8 cellular contexts compared by ENCODE assay signal in genomic region chr4:103934178-103934789, GRCh38.
A peak's percentile ranks its signal among the peaks of the same experiment; 100 is the strongest.
DNase-seq lines count a peak whose midpoint lies in the region; ATAC-seq, FAIRE-seq and TF ChIP-seq lines count a peak whose summit lies in the region.

No MANE protein-coding gene starts in this region.

- H3K9ac ChIP-seq in keratinocyte (ENCODE audit: control insufficient read depth, extremely low read depth, insufficient read depth, low read length): no peak overlapping the region

- H3K4me3 Mint-ChIP-seq in Caco-2 (ENCODE audit: unreplicated experiment): no peak overlapping the region

- H3K4me1 ChIP-seq in Caco-2 (no peaks in the 10 kb centered on the region), keratinocyte (ENCODE audit: control insufficient read depth, extremely low read depth, insufficient read depth, low read length) (no peaks in the 10 kb centered on the region)

- DNase-seq in Caco-2 (peak in 1 of 2 experiments; percentile 34), NCI-H2107 (lab: John Stamatoyannopoulos, UW) (peak; percentile 1), amniotic stem cell (lab: John Stamatoyannopoulos, UW) (peak; percentile 29), keratinocyte (ENCODE audit: low read depth, low spot score) (no peak), Right ventricle myocardium superior (no peak)
- DNase-seq in effector CD8-positive, alpha-beta T cell (lab: John Stamatoyannopoulos, UW): no peak

- CTCF ChIA-PET in Caco-2 (lab: Charles Lee): no interaction called here

- no peak overlapping the region for H3K27ac ChIP-seq in keratinocyte (ENCODE audit: control insufficient read depth, insufficient read depth, low read length)

- ATAC-seq in GM18861 (IDR thresholded peaks at IDR 0.05; ENCODE audit: unreplicated experiment) (peak; percentile 71), HG02970 (IDR thresholded peaks at IDR 0.05; ENCODE audit: low FRiP score, unreplicated experiment) (peak; percentile 80), Right ventricle myocardium superior (ENCODE audit: poor library complexity) (no peak)

- dilution Hi-C loops in keratinocyte (cut with MboI; ENCODE audit: extremely low pct_ligation_motif_present, low sequenced_read_pairs): no loop called here

- no peak overlapping the region for H3K4me2 ChIP-seq in keratinocyte (ENCODE audit: control insufficient read depth, extremely low read depth, insufficient read depth, low read depth, low read length)

- no TSS peak for BruUV-seq in Caco-2 (replicated peaks; lab: Mats Ljungman, UMichigan)

- H3K9me3 ChIP-seq in Caco-2: no peaks in the 10 kb centered on the region
- H3K9me3 ChIP-seq in keratinocyte (ENCODE audit: control insufficient read depth, low read depth, low read length): no peaks in the 10 kb centered on the region

- H4K20me1 ChIP-seq in keratinocyte (ENCODE audit: control insufficient read depth, extremely low read depth, insufficient read depth, low read length): no peaks in the 10 kb centered on the region

- H3K27ac Mint-ChIP-seq in Caco-2 (ENCODE audit: unreplicated experiment): no peak overlapping the region

- FAIRE-seq in keratinocyte (lab: Jason Lieb, UNC): no peak

- no peaks in the 10 kb centered on the region for H3K79me2 ChIP-seq in keratinocyte (ENCODE audit: control insufficient read depth, insufficient read depth, low read length)

- no peaks in the 10 kb centered on the region for H3K36me3 Mint-ChIP-seq in Caco-2 (ENCODE audit: insufficient read depth, unreplicated experiment)

- TF ChIP-seq CTCF in Caco-2 (IDR thresholded peaks at IDR 0.05; ENCODE audit: insufficient read depth in 1 of 2, low read depth in 1 of 2, low read length in 1 of 2, severe bottlenecking in 1 of 2, unreplicated experiment in 1 of 2) (peak; percentile 62 to 66), keratinocyte (optimal IDR thresholded peaks at IDR 0.05 in 1 of 3, IDR thresholded peaks at IDR 0.05 in 1 of 3, conservative IDR thresholded peaks at IDR 0.05 in 1 of 3; ENCODE audit: extremely low read depth in 1 of 3, insufficient read depth in 2 of 3, low read length in 3 of 3) (peak in 2 of 3 experiments; percentile 37 to 46)

- no peaks in the 10 kb centered on the region for H3K27me3 Mint-ChIP-seq in Caco-2 (ENCODE audit: insufficient read depth, unreplicated experiment)

- no peaks in the 10 kb centered on the region for H3K9me1 ChIP-seq in keratinocyte (ENCODE audit: control insufficient read depth, extremely low read depth, insufficient read depth, low read length)

- H3K4me1 Mint-ChIP-seq in Caco-2 (ENCODE audit: low read depth, unreplicated experiment): no peaks in the 10 kb centered on the region

- intact Hi-C loops in Caco-2 (cut with micrococcal nuclease; ENCODE audit: unreplicated experiment): loop anchor here (2.0 to 10.0 kb wide), 3 partner anchors 132 to 839 kb away; partner anchors contain the start of gene BDH2
- intact Hi-C loops in Right ventricle myocardium superior (cut with DNase I): no loop called here

- H2AFZ ChIP-seq in keratinocyte (ENCODE audit: control insufficient read depth, low read length): no peak overlapping the region

- H3K36me3 ChIP-seq in Caco-2 (ENCODE audit: control insufficient read depth, insufficient read depth, low read length) (no peaks in the 10 kb centered on the region), keratinocyte (ENCODE audit: control insufficient read depth in 2 of 2, extremely low read depth in 1 of 2, insufficient read depth in 2 of 2, low read length in 2 of 2) (no peaks in the 10 kb centered on the region)

- H3K27me3 ChIP-seq in Caco-2 (replicated peaks; ENCODE audit: control insufficient read depth, insufficient read depth, low read length): no peaks in the 10 kb centered on the region
- no peaks in the 10 kb centered on the region for H3K27me3 ChIP-seq in keratinocyte (ENCODE audit: control insufficient read depth, extremely low read depth, insufficient read depth, low read length)

- POLR2A ChIA-PET in Caco-2 (lab: Charles Lee): no interaction called here

- H3K9me3 Mint-ChIP-seq in Caco-2 (ENCODE audit: unreplicated experiment): peaks cover 10% of the 10 kb centered on the region

- H3K4me3 ChIP-seq in Caco-2 (ENCODE audit: low read depth, low read length) (no peak overlapping the region), keratinocyte (ENCODE audit: control insufficient read depth in 2 of 3, extremely low read depth in 1 of 3, insufficient read depth in 2 of 3, low read depth in 1 of 3, low read length in 3 of 3) (no peak overlapping the region)

Comparison
In these comparisons a context has a peak if more than half of its experiments do, and no peak if none do; other contexts are left out.
1. DNase-seq: peak in NCI-H2107 (single experiment) and amniotic stem cell (single experiment); none in keratinocyte (single experiment), effector CD8-positive, alpha-beta T cell (single experiment) and Right ventricle myocardium superior (single experiment).